ENCODE assay signal across 1 cellular context in genomic region chr16:89241187-89242003, GRCh38.
TF ChIP-seq lines count a peak whose summit lies in the region.

No MANE protein-coding gene starts in this region.

TF ChIP-seq in HepG2, 621 proteins besides CTCF, POLR2A, EP300 and RAD21 (continued from another document and continues in another):
- peak; percentile 7; the same call in 1 of the 2 replicates for TF ChIP-seq LBX2 (CRISPR knock-in tag; IDR thresholded peaks at IDR 0.05; ENCODE audit: borderline replicate concordance)
- TF ChIP-seq MTA1 (CRISPR knock-in tag; IDR thresholded peaks at IDR 0.05; ENCODE audit: borderline replicate concordance) = peak; percentile 62; the same call in 1 of the 2 replicates
- TF ChIP-seq SATB2 (CRISPR knock-in tag; IDR thresholded peaks at IDR 0.05) = no peak
- TF ChIP-seq ZNF318 (CRISPR knock-in tag; IDR thresholded peaks at IDR 0.05) = no peak
- TF ChIP-seq ZNF609 (CRISPR knock-in tag; IDR thresholded peaks at IDR 0.05; ENCODE audit: borderline replicate concordance) = peak; percentile 41; the same call in 1 of the 2 replicates
- peak; percentile 77 for TF ChIP-seq ZNF501 (CRISPR knock-in tag; IDR thresholded peaks at IDR 0.05)
- no peak for TF ChIP-seq REL (CRISPR knock-in tag; conservative IDR thresholded peaks at IDR 0.05)
- TF ChIP-seq EED (CRISPR knock-in tag; IDR thresholded peaks at IDR 0.05) = peak; percentile 96
- TF ChIP-seq BRCA1 (CRISPR knock-in tag; IDR thresholded peaks at IDR 0.05) = peak; percentile 95
- peak; percentile 55 for TF ChIP-seq DBP (CRISPR knock-in tag; IDR thresholded peaks at IDR 0.05; ENCODE audit: not compliant biosample characterization)
- TF ChIP-seq ZNF747 (CRISPR knock-in tag; IDR thresholded peaks at IDR 0.05; ENCODE audit: borderline replicate concordance) = peak; percentile 93
- peak; percentile 80; the same call in 1 of the 2 replicates for TF ChIP-seq ZNF740 (CRISPR knock-in tag; IDR thresholded peaks at IDR 0.05)
- peak; percentile 41; the same call in 1 of the 2 replicates for TF ChIP-seq CSRNP1 (CRISPR knock-in tag; IDR thresholded peaks at IDR 0.05)
- TF ChIP-seq CSRNP2 (CRISPR knock-in tag; conservative IDR thresholded peaks at IDR 0.05; ENCODE audit: low read depth) = no peak
- no peak for TF ChIP-seq TRIM24 (CRISPR knock-in tag; IDR thresholded peaks at IDR 0.05)
- TF ChIP-seq CAMTA2 (CRISPR knock-in tag; IDR thresholded peaks at IDR 0.05; ENCODE audit: borderline replicate concordance) = peak; percentile 68; the same call in 1 of the 2 replicates
- TF ChIP-seq HMGXB3 (CRISPR knock-in tag; IDR thresholded peaks at IDR 0.05; ENCODE audit: borderline replicate concordance) = peak; percentile 73; the same call in 1 of the 2 replicates
- TF ChIP-seq REPIN1 (CRISPR knock-in tag; IDR thresholded peaks at IDR 0.05; ENCODE audit: borderline replicate concordance, low read depth) = peak; percentile 72
- TF ChIP-seq NCOA2 (CRISPR knock-in tag; IDR thresholded peaks at IDR 0.05) = peak; percentile 69
- TF ChIP-seq SOX6 (IDR thresholded peaks at IDR 0.05) = no peak
- TF ChIP-seq SOX6 (CRISPR knock-in tag; IDR thresholded peaks at IDR 0.05) = peak; percentile 85
- TF ChIP-seq ZSCAN5A (CRISPR knock-in tag; IDR thresholded peaks at IDR 0.05; ENCODE audit: borderline replicate concordance) = no peak; the same call in none of the 2 replicates
- no peak for TF ChIP-seq IRX3 (CRISPR knock-in tag; IDR thresholded peaks at IDR 0.05; ENCODE audit: borderline replicate concordance, low read depth)
